ENCODE assay signal across 9 cellular contexts in genomic region chr10:6163364-6164270, GRCh38.
DNase-seq lines count a peak whose midpoint lies in the region; ATAC-seq and FAIRE-seq lines count a peak whose summit lies in the region.
"Had no signal": no experiment of that assay in that cellular context is flagged by ENCODE, and none has a peak within 500 bp of the region (broad histone marks: within the 10 kb centered on the region; RNA-seq: fewer than 3 reads in every experiment).

No MANE protein-coding gene starts in this region.

- ATAC-seq in HG03439 (IDR thresholded peaks at IDR 0.05; ENCODE audit: unreplicated experiment) = peak; percentile 91

- H3K36me3 ChIP-seq in BLaER1 treated with 17β-estradiol and CSF1 and Interleukin-3, amounts not matched to agents 10 nM and 100 nM = peaks cover 16 to 34% (median 25%) of the 10 kb centered on the region in 11 experiments; a peak in 19 of 22 replicates
- H3K36me3 ChIP-seq in endocrine pancreas (ENCODE audit: control insufficient read depth, insufficient read depth, low read length) = no peaks in the 10 kb centered on the region

- H3K27ac ChIP-seq in BLaER1 treated with 17β-estradiol and CSF1 and Interleukin-3, amounts not matched to agents 10 nM and 100 nM = peak overlapping the region; percentile 86 to 95 (median 92)

- H3K4me3 ChIP-seq in BLaER1 treated with 17β-estradiol and CSF1 and Interleukin-3, amounts not matched to agents 10 nM and 100 nM = peak overlapping the region; percentile 64 to 84 (median 77)
- H3K4me3 ChIP-seq in endocrine pancreas (ENCODE audit: control insufficient read depth, insufficient read depth, low read length) = peak overlapping the region; percentile 41

- H4K20me1 ChIP-seq in BLaER1 treated with 17β-estradiol and CSF1 and Interleukin-3, amounts not matched to agents 10 nM and 100 nM = peaks cover 29 to 67% (median 46%) of the 10 kb centered on the region in 11 experiments; a peak in 21 of 22 replicates

- no peaks in the 10 kb centered on the region for H3K9me3 ChIP-seq in BLaER1 treated with 17β-estradiol and CSF1 and Interleukin-3, amounts not matched to agents 10 nM and 100 nM (replicated peaks in 1 of 11)
- H3K9me3 ChIP-seq in endocrine pancreas (ENCODE audit: control insufficient read depth, low read length) = no peaks in the 10 kb centered on the region

- H3K9ac ChIP-seq in BLaER1 treated with 17β-estradiol and CSF1 and Interleukin-3, amounts not matched to agents 10 nM and 100 nM = peak overlapping the region; percentile 83 to 94 (median 91)
- H3K9ac ChIP-seq in endocrine pancreas (ENCODE audit: control insufficient read depth, insufficient read depth, low read length) = peak overlapping the region; percentile 88

- DNase-seq in GM19239 (ENCODE audit: insufficient read length, low spot score) (peak; percentile 93), NOMO-1 (lab: John Stamatoyannopoulos, UW; ENCODE audit: unreplicated experiment in 2 of 2) (peak; percentile 76 to 87), middle frontal gyrus (ENCODE audit: extremely low spot score, low spot score) (peak; percentile 80)
- peak; percentile 71 to 92 (median 84) for DNase-seq in activated CD8-positive, alpha-beta memory T cell treated with anti-CD3 and anti-CD28 coated beads for 48 hours (ENCODE audit: low read depth in 2 of 3, low spot score in 2 of 3)
- DNase-seq in stimulated activated CD8-positive, alpha-beta memory T cell treated with anti-CD3 and anti-CD28 coated beads, Interleukin-15, amount 100 ng/mL, for 48 hours (ENCODE audit: low read depth in 2 of 2) = peak; percentile 90

- FAIRE-seq in GM19239 (lab: Jason Lieb, UNC) = peak; percentile 77
- FAIRE-seq: endometrium had no signal

- H3K27me3 ChIP-seq in BLaER1 treated with 17β-estradiol and CSF1 and Interleukin-3, amounts not matched to agents 10 nM and 100 nM = no peaks in the 10 kb centered on the region
- no peaks in the 10 kb centered on the region for H3K27me3 ChIP-seq in endocrine pancreas (ENCODE audit: control insufficient read depth, insufficient read depth, low read length)

- peak overlapping the region; percentile 83 to 98 (median 96) for H3K4me2 ChIP-seq in BLaER1 treated with 17β-estradiol and CSF1 and Interleukin-3, amounts not matched to agents 10 nM and 100 nM

- peaks cover 40 to 58% (median 48%) of the 10 kb centered on the region in 10 experiments for H3K4me1 ChIP-seq in BLaER1 treated with 17β-estradiol and CSF1 and Interleukin-3, amounts not matched to agents 10 nM and 100 nM
- no peaks in the 10 kb centered on the region for H3K4me1 ChIP-seq in endocrine pancreas (ENCODE audit: control insufficient read depth, insufficient read depth, low read length)

Comparison
In these comparisons a context has a peak if more than half of its experiments do, and no peak if none do; other contexts are left out.
1. Peak in every context shown above with its lines: DNase-seq, ATAC-seq, H3K4me3 ChIP-seq and H3K27ac ChIP-seq.